Comparison of ENCODE assay signal across 9 cellular contexts in genomic region chr11:8283510-8284272, GRCh38. TPM values are rescaled to one million over a fixed set of nuclear protein-coding genes. Genes with fewer than 3 reads are reported as not detected.
DNase-seq lines count a peak whose midpoint lies in the region; ATAC-seq and TF ChIP-seq lines count a peak whose summit lies in the region.
"Had no signal": no experiment of that assay in that cellular context is flagged by ENCODE, and none has a peak within 500 bp of the region (broad histone marks: within the 10 kb centered on the region; RNA-seq: fewer than 3 reads in every experiment).

No MANE protein-coding gene starts in this region.

- H3K27ac ChIP-seq in SJCRH30, result peak overlapping the region; percentile 75
- H3K27ac ChIP-seq in suprapubic skin, result no peak overlapping the region

- H3K9ac ChIP-seq in iPS-15b (ENCODE audit: low read depth, low read length), result no peak overlapping the region

- DNase-seq in NCI-H345 treated with DMSO at 0.1 percent for 48 hours (lab: John Stamatoyannopoulos, UW; ENCODE audit: unreplicated experiment) (peak; percentile 2), NCI-H345 (lab: John Stamatoyannopoulos, UW) (no peak), SJCRH30 (peak; percentile 85 to 90), suprapubic skin (ENCODE audit: low spot score in 2 of 2) (peak in 1 of 2 donors; percentile 73), HPDE6-E6E7 (ENCODE audit: extremely low spot score) (no peak)
- DNase-seq in effector CD4-positive, alpha-beta T cell, result no peak

- no peak for ATAC-seq in GM18868 (IDR thresholded peaks at IDR 0.05; ENCODE audit: unreplicated experiment)

- TF ChIP-seq CTCF in suprapubic skin (IDR thresholded peaks at IDR 0.05), result no peak

- no peak for TF ChIP-seq POLR2A in suprapubic skin (IDR thresholded peaks at IDR 0.05)

- H3K36me3 ChIP-seq in SJCRH30 (no peaks in the 10 kb centered on the region), iPS-15b (ENCODE audit: control insufficient read depth, insufficient read depth, low read length) (no peaks in the 10 kb centered on the region), suprapubic skin (no peaks in the 10 kb centered on the region)

- H3K4me3 ChIP-seq in SJCRH30 (peak overlapping the region; percentile 54), iPS-15b (ENCODE audit: low read depth, low read length) (peak overlapping the region; percentile 57), suprapubic skin (peak overlapping the region; percentile 29)

- peaks cover 3% of the 10 kb centered on the region for H3K4me1 ChIP-seq in SJCRH30
- H3K4me1 ChIP-seq in iPS-15b (ENCODE audit: control insufficient read depth, insufficient read depth, low read length), result peaks cover 8% of the 10 kb centered on the region
- H3K4me1 ChIP-seq in suprapubic skin, result peaks cover 15% of the 10 kb centered on the region

- no peak for TF ChIP-seq EP300 in suprapubic skin (IDR thresholded peaks at IDR 0.05)

- no peaks in the 10 kb centered on the region for H3K27me3 ChIP-seq in SJCRH30
- H3K27me3 ChIP-seq in iPS-15b (ENCODE audit: control insufficient read depth, insufficient read depth, low read length), result peaks cover 27% of the 10 kb centered on the region
- no peaks in the 10 kb centered on the region for H3K27me3 ChIP-seq in suprapubic skin

- WGBS in suprapubic skin, result 3% methylated on average over 22 of the region's 30 CpGs

- H3K9me3 ChIP-seq in SJCRH30 (replicated peaks) (no peaks in the 10 kb centered on the region), iPS-15b (ENCODE audit: control insufficient read depth, insufficient read depth, low read length) (no peaks in the 10 kb centered on the region), suprapubic skin (no peaks in the 10 kb centered on the region)

RNA-seq across cellular contexts. Expression of gene LMO1, which starts 20.0 kb away (rescaled TPM):
- total RNA-seq in SJCRH30 (2014; rRNA removed; shearing (Covaris generic)), result 0.20 and 0.24 TPM in 2 replicates
- 10 to 100 TPM in 2 of 4 donors, 1 to 10 TPM in 2; 6.2 to 29.4 (median 8.2) TPM for total RNA-seq in suprapubic skin
- total RNA-seq: liver had no signal

Comparison
In these comparisons a context has a peak if more than half of its experiments do, and no peak if none do; other contexts are left out.
1. DNase-seq: peak in NCI-H345 treated with DMSO at 0.1 percent for 48 hours (single experiment) and SJCRH30 (2 of 2); none in NCI-H345 (single experiment), effector CD4-positive, alpha-beta T cell (single experiment) and HPDE6-E6E7 (single experiment).
2. Peak in every context shown above with its lines, with median percentiles within 50 percentile points of each other: H3K4me3 ChIP-seq.